In the genomic region with DNA sequence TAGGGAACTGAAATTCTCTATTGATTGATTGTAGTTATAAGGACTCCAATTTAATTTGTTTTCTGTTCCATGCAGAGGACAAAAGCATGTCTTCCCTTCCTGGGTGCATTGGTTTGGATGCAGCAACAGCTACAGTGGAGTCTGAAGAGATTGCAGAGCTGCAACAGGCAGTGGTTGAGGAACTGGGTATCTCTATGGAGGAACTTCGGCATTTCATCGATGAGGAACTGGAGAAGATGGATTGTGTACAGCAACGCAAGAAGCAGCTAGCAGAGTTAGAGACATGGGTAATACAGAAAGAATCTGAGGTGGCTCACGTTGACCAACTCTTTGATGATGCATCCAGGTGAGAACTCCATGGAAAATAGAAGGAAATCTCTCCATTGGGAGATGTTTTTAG, we compare ENCODE assay signal across 14 cellular contexts. TPM values are rescaled to one million over a fixed set of nuclear protein-coding genes. Genes with fewer than 3 reads are reported as not detected.
DNase-seq lines count a peak whose midpoint lies in the region; ATAC-seq, FAIRE-seq and TF ChIP-seq lines count a peak whose summit lies in the region.
"Had no signal": no experiment of that assay in that cellular context is flagged by ENCODE, and none has a peak within 500 bp of the region (broad histone marks: within the 10 kb centered on the region; RNA-seq: fewer than 3 reads in every experiment).

No MANE protein-coding gene starts in this region.

- H3K36me3 ChIP-seq in astrocyte (ENCODE audit: insufficient read depth, low read length) (peaks cover 24% of the 10 kb centered on the region), brain microvascular endothelial cell (replicated peaks) (peaks cover 33% of the 10 kb centered on the region)

- H3K27me3 Mint-ChIP-seq in activated T-cell treated with anti-CD3 and anti-CD28 coated beads, Interleukin-2, amount 50 U/mL, for 4 hours (ENCODE audit: low read depth), result no peaks in the 10 kb centered on the region
- no peaks in the 10 kb centered on the region for H3K27me3 Mint-ChIP-seq in astrocyte (ENCODE audit: low read depth, unreplicated experiment)
- H3K27me3 Mint-ChIP-seq in progenitor cell of endocrine pancreas, result no peaks in the 10 kb centered on the region

- H3K27me3 ChIP-seq in astrocyte (ENCODE audit: insufficient read depth, low read length) (no peaks in the 10 kb centered on the region), brain microvascular endothelial cell (replicated peaks) (no peaks in the 10 kb centered on the region)
- H3K27me3 ChIP-seq: gastroesophageal sphincter had no signal

- no peak for FAIRE-seq in astrocyte (lab: Jason Lieb, UNC)
- FAIRE-seq: G401.6 had no signal

- no peak overlapping the region for H2AFZ ChIP-seq in astrocyte (ENCODE audit: low read depth, low read length)

- H3K36me3 Mint-ChIP-seq in activated T-cell treated with anti-CD3 and anti-CD28 coated beads, Interleukin-2, amount 50 U/mL, for 4 hours (ENCODE audit: insufficient read depth), result peaks cover 38% of the 10 kb centered on the region
- H3K36me3 Mint-ChIP-seq in astrocyte (ENCODE audit: low read depth, unreplicated experiment), result peaks cover 24% of the 10 kb centered on the region
- H3K36me3 Mint-ChIP-seq in progenitor cell of endocrine pancreas (ENCODE audit: insufficient read depth), result peaks cover 44% of the 10 kb centered on the region

- peak overlapping the region; percentile 87 for H3K4me2 ChIP-seq in astrocyte (ENCODE audit: low read length)

- no peak overlapping the region for H3K9ac ChIP-seq in astrocyte (ENCODE audit: low read length)

- H3K9me3 ChIP-seq in astrocyte (ENCODE audit: insufficient read depth, low read depth, low read length), result no peaks in the 10 kb centered on the region

- intact Hi-C loops in head of caudate nucleus (cut with DNase I), result loop anchor here (10.0 kb wide), 1 partner anchor 47 kb away; a partner anchor contains a TSS

- peaks cover 14% of the 10 kb centered on the region for H3K4me1 Mint-ChIP-seq in activated T-cell treated with anti-CD3 and anti-CD28 coated beads, Interleukin-2, amount 50 U/mL, for 4 hours (ENCODE audit: low read depth)
- H3K4me1 Mint-ChIP-seq in astrocyte (ENCODE audit: low read depth, unreplicated experiment), result peaks cover under 1% of the 10 kb centered on the region
- H3K4me1 Mint-ChIP-seq in progenitor cell of endocrine pancreas (ENCODE audit: low read depth), result peaks cover 4% of the 10 kb centered on the region

- H3K4me1 ChIP-seq in astrocyte (ENCODE audit: insufficient read depth, low read length), result no peaks in the 10 kb centered on the region

- H3K79me2 ChIP-seq in astrocyte (ENCODE audit: insufficient read depth, low read length), result peaks cover 15% of the 10 kb centered on the region

- no peaks in the 10 kb centered on the region for H4K20me1 ChIP-seq in astrocyte (ENCODE audit: insufficient read depth, low read length)

- no peak for ATAC-seq in activated T-cell treated with anti-CD3 and anti-CD28 coated beads, Interleukin-2, amount 50 U/mL, for 4 hours
- ATAC-seq: gastroesophageal sphincter had no signal

- peaks cover 2% of the 10 kb centered on the region for H3K9me3 Mint-ChIP-seq in activated T-cell treated with anti-CD3 and anti-CD28 coated beads, Interleukin-2, amount 50 U/mL, for 4 hours
- H3K9me3 Mint-ChIP-seq in astrocyte (ENCODE audit: unreplicated experiment) (peaks cover 2% of the 10 kb centered on the region), progenitor cell of endocrine pancreas (ENCODE audit: low read depth) (peaks cover 1% of the 10 kb centered on the region)

- no peak overlapping the region for H3K27ac ChIP-seq in astrocyte (ENCODE audit: low read depth, low read length)
- H3K27ac ChIP-seq in brain microvascular endothelial cell, result no peak overlapping the region

- DNase-seq in activated T-cell treated with anti-CD3 and anti-CD28 coated beads, Interleukin-2, amount 50 U/mL, for 4 hours, result no peak
- DNase-seq in activated T-cell treated with anti-CD3 and anti-CD28 coated beads, Interleukin-2, amount 50 U/mL, for 48 hours, result no peak
- DNase-seq in NB4 (ENCODE audit: low read depth), result no peak
- no peak for DNase-seq in astrocyte (ENCODE audit: low read depth)
- no peak for DNase-seq in progenitor cell of endocrine pancreas (ENCODE audit: low spot score, unreplicated experiment)
- DNase-seq in ACHN, result no peak
- DNase-seq in head of caudate nucleus, result no peak
- no peak for DNase-seq in brain microvascular endothelial cell
- DNase-seq: activated CD4-positive, alpha-beta T cell treated with anti-CD3 and anti-CD28 coated beads for 4 hours; kidney glomerular epithelial cell; SHP77 had no signal

- TF ChIP-seq CTCF in NB4 (IDR thresholded peaks at IDR 0.05; ENCODE audit: low read depth, low read length), result no peak
- TF ChIP-seq CTCF in astrocyte (IDR thresholded peaks at IDR 0.05; ENCODE audit: insufficient read depth, low read depth, low read length), result no peak
- TF ChIP-seq CTCF in progenitor cell of endocrine pancreas (IDR thresholded peaks at IDR 0.05; ENCODE audit: unreplicated experiment), result no peak
- no peak for TF ChIP-seq CTCF in brain microvascular endothelial cell (IDR thresholded peaks at IDR 0.05; ENCODE audit: low read depth, low read length, missing control alignments)

- H3K27ac Mint-ChIP-seq in astrocyte (ENCODE audit: unreplicated experiment) (no peak overlapping the region), progenitor cell of endocrine pancreas (peak overlapping the region; percentile 59)

- H3K4me3 ChIP-seq in NB4 (ENCODE audit: low read depth, low read length), result peak overlapping the region; percentile 92
- H3K4me3 ChIP-seq in astrocyte (ENCODE audit: insufficient read depth, low read depth, low read length), result no peak overlapping the region
- H3K4me3 ChIP-seq in brain microvascular endothelial cell (ENCODE audit: low read depth, low read length), result no peak overlapping the region

- in situ Hi-C loops in ACHN (cut with HindIII; ENCODE audit: low pct_ligation_motif_present, low pct_unique_long_range_greater_than_20kb, low sequenced_read_pairs), result no loop called here
- in situ Hi-C loops in brain microvascular endothelial cell (cut with HindIII; ENCODE audit: low pct_ligation_motif_present, low sequenced_read_pairs), result loop anchor here (25.0 kb wide), 1 partner anchor 115 kb away; a partner anchor contains a TSS

- peak overlapping the region; percentile 95 for H3K4me3 Mint-ChIP-seq in activated T-cell treated with anti-CD3 and anti-CD28 coated beads, Interleukin-2, amount 50 U/mL, for 4 hours
- peak overlapping the region; percentile 98 for H3K4me3 Mint-ChIP-seq in astrocyte (ENCODE audit: unreplicated experiment)
- peak overlapping the region; percentile 99 for H3K4me3 Mint-ChIP-seq in progenitor cell of endocrine pancreas (ENCODE audit: low read depth)

- TF ChIP-seq POLR2A in NB4 (IDR thresholded peaks at IDR 0.05; ENCODE audit: extremely low read depth, insufficient read length), result no peak

RNA-seq across cellular contexts. Expression of a gene that starts 1.5 kb away (rescaled TPM):
- 10 to 100 TPM; 37.0 to 40.7 (median 40.7) TPM for total RNA-seq in activated T-cell treated with anti-CD3 and anti-CD28 coated beads, Interleukin-2, amount 50 U/mL, for 4 hours
- total RNA-seq in astrocyte (28.4 and 30.0 TPM in 2 replicates), progenitor cell of endocrine pancreas (110 TPM in 2 replicates)

RNA-seq across cellular contexts. Expression of a gene that starts 40.7 kb away (rescaled TPM):
- total RNA-seq in activated T-cell treated with anti-CD3 and anti-CD28 coated beads, Interleukin-2, amount 50 U/mL, for 4 hours, result not detected
- total RNA-seq in astrocyte (not detected in 2 replicates), progenitor cell of endocrine pancreas (not detected in 2 replicates)
- total RNA-seq: gastroesophageal sphincter, NCI-H460 had no signal

RNA-seq across cellular contexts. Expression of a gene that starts 47.0 kb away (rescaled TPM):
- 100 to 1,000 TPM; 199 to 208 (median 200) TPM for total RNA-seq in activated T-cell treated with anti-CD3 and anti-CD28 coated beads, Interleukin-2, amount 50 U/mL, for 4 hours
- total RNA-seq in astrocyte (177 and 189 TPM in 2 replicates), progenitor cell of endocrine pancreas (187 and 203 TPM in 2 replicates)

RNA-seq across cellular contexts. Expression of a gene that starts 51.2 kb away (rescaled TPM):
- 10 to 100 TPM; 20.1 to 24.6 (median 22.6) TPM for total RNA-seq in activated T-cell treated with anti-CD3 and anti-CD28 coated beads, Interleukin-2, amount 50 U/mL, for 4 hours
- 24.1 and 25.8 TPM in 2 replicates for total RNA-seq in astrocyte
- 39.0 and 40.9 TPM in 2 replicates for total RNA-seq in progenitor cell of endocrine pancreas

RNA-seq across cellular contexts. Expression of a gene that starts 54.5 kb away (rescaled TPM):
- not detected for total RNA-seq in activated T-cell treated with anti-CD3 and anti-CD28 coated beads, Interleukin-2, amount 50 U/mL, for 4 hours
- not detected in 2 replicates for total RNA-seq in astrocyte
- 3.5 TPM in 2 replicates for total RNA-seq in progenitor cell of endocrine pancreas
